In genomic region chr1:234861024-234861620, GRCh38 we compare ENCODE assay signal across 17 cellular contexts.
"Had no signal": no experiment of that assay in that cellular context is flagged by ENCODE, and none has a peak within 500 bp of the region (broad histone marks: within the 10 kb centered on the region; RNA-seq: fewer than 3 reads in every experiment).

No MANE protein-coding gene starts in this region.

- FAIRE-seq: endometrium, kidney had no signal

- ATAC-seq: gastrocnemius medialis, left lung had no signal

- H3K4me3 ChIP-seq: cardiac muscle cell, gastrocnemius medialis, left lung, tibial nerve had no signal

- H3K27me3 ChIP-seq: cardiac muscle cell, gastrocnemius medialis, left lung, tibial nerve had no signal

- DNase-seq: activated CD4-positive, alpha-beta T cell treated with anti-CD3 and anti-CD28 coated beads, Interleukin-2, amount 50 U/mL, for 1 hour; activated CD4-positive, CD25-positive, alpha-beta regulatory T cell treated with anti-CD3 and anti-CD28 coated beads, Interleukin-2, amount 50 U/mL, for 72 hours; amniotic stem cell; gastrocnemius medialis; kidney; left lung; mammary epithelial cell; midbrain; occipital lobe; posterior cingulate gyrus; stimulated activated naive CD4-positive, alpha-beta T cell treated with Interleukin-2 at 50 U/mL for 16 hours; T-helper 1 cell; T1000 had no signal

- H3K36me3 Mint-ChIP-seq: activated naive CD8-positive, alpha-beta T cell had no signal

- H3K27me3 Mint-ChIP-seq: activated naive CD8-positive, alpha-beta T cell had no signal

- H3K27ac Mint-ChIP-seq: activated naive CD8-positive, alpha-beta T cell had no signal

- H3K36me3 ChIP-seq: cardiac muscle cell, gastrocnemius medialis, left lung, tibial nerve had no signal

- H3K9me3 ChIP-seq: gastrocnemius medialis had no signal

- H3K4me3 Mint-ChIP-seq: activated naive CD8-positive, alpha-beta T cell had no signal

- H3K27ac ChIP-seq: cardiac muscle cell, gastrocnemius medialis, tibial nerve had no signal
